7 cellular contexts compared by ENCODE assay signal in the genomic region with DNA sequence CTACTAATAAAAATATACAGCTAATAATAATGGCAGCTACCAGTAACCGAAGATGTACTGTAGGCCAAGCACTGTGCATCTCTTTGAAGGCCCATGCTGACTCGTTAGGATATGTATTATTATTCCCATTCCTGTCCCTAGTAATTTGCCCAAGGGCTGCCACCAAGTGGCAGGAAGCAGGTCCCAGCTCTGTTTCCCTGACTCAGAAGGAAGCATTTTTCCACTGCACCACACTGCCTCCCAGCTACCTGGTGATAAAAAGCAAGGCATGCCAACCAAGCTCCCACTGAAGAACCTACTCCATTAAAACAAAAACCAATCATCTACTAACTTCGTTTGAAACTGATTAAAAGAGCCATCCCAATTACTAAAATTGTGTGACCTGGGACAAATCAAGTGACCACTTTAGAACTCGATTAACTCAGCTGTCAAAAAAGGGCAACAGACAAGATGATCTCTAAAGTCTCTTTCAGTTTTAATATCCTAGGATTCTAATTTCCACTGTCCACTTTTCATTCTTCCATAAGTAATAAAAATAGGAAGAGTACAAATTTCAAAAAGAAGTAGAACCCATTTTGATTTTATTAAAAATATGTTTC. TPM values are rescaled to one million over a fixed set of nuclear protein-coding genes. Genes with fewer than 3 reads are reported as not detected.
A peak's percentile ranks its signal among the peaks of the same experiment; 100 is the strongest.
DNase-seq lines count a peak whose midpoint lies in the region; ATAC-seq and TF ChIP-seq lines count a peak whose summit lies in the region.

No MANE protein-coding gene starts in this region.

- H3K79me2 ChIP-seq in smooth muscle cell (ENCODE audit: low read depth): no peaks in the 10 kb centered on the region

- H3K9me3 ChIP-seq in smooth muscle cell (replicated peaks; ENCODE audit: low read depth): no peaks in the 10 kb centered on the region

- no peaks in the 10 kb centered on the region for H4K20me1 ChIP-seq in smooth muscle cell (ENCODE audit: low read depth)

- H3K27me3 ChIP-seq in smooth muscle cell (ENCODE audit: low read depth): no peaks in the 10 kb centered on the region

- in situ Hi-C loops in GM13976 (cut with MboI; ENCODE audit: low sequenced_read_pairs, unreplicated experiment): loop anchor here (5.0 kb wide), 1 partner anchor 230 kb away; no protein-coding TSS in a partner anchor

- 28% methylated on average over 4 of the region's 4 CpGs for WGBS in smooth muscle cell (ENCODE audit: low lambda C conversion rate)

- ATAC-seq in left ventricle myocardium superior: peak; percentile 89

- H3K9ac ChIP-seq in smooth muscle cell (ENCODE audit: low read depth): no peak overlapping the region

- H2AFZ ChIP-seq in smooth muscle cell (ENCODE audit: low read depth): no peak overlapping the region

- TF ChIP-seq CTCF in GM13976 (IDR thresholded peaks at IDR 0.05; ENCODE audit: borderline replicate concordance, control extremely low read depth, extremely low read depth, insufficient read depth, missing control alignments) (peak; percentile 55), WI38 (IDR thresholded peaks at IDR 0.05; ENCODE audit: low read depth, low read length) (peak; percentile 54), smooth muscle cell (IDR thresholded peaks at IDR 0.05; ENCODE audit: borderline replicate concordance, insufficient read depth, poor library complexity, severe bottlenecking) (peak; percentile 50)

- no peaks in the 10 kb centered on the region for H3F3A ChIP-seq in smooth muscle cell (ENCODE audit: low read depth)

- H3K27ac ChIP-seq in smooth muscle cell (ENCODE audit: low read depth): no peak overlapping the region

- no peak overlapping the region for H3K4me2 ChIP-seq in smooth muscle cell

- no peak for DNase-seq in GM13976 (ENCODE audit: low spot score)
- peak; percentile 44 for DNase-seq in NCI-H2029 (lab: John Stamatoyannopoulos, UW)
- DNase-seq in left ventricle myocardium superior: peak; percentile 51
- no peak for DNase-seq in smooth muscle cell (lab: John Stamatoyannopoulos, UW; ENCODE audit: unreplicated experiment)
- no peak for DNase-seq in effector CD8-positive, alpha-beta T cell (lab: John Stamatoyannopoulos, UW)
- no peak for DNase-seq in activated CD4-positive, CD25-positive, alpha-beta regulatory T cell treated with anti-CD3 and anti-CD28 coated beads, Interleukin-2, amount 50 U/mL, for 72 hours

- no peaks in the 10 kb centered on the region for H3K36me3 ChIP-seq in smooth muscle cell (ENCODE audit: low read depth)

- intact Hi-C loops in left ventricle myocardium superior (cut with micrococcal nuclease): loop anchor here (2.0 to 5.0 kb wide), 2 partner anchors 200 to 235 kb away; no protein-coding TSS in a partner anchor

- H3K4me3 ChIP-seq in WI38 (ENCODE audit: low read depth, low read length): no peak overlapping the region
- H3K4me3 ChIP-seq in smooth muscle cell: no peak overlapping the region

- no peaks in the 10 kb centered on the region for H3K4me1 ChIP-seq in smooth muscle cell (ENCODE audit: low read depth)

RNA-seq across cellular contexts. Expression of a gene that starts 24.3 kb away (rescaled TPM):
- 12.8 TPM for total RNA-seq in left ventricle myocardium superior
- total RNA-seq in smooth muscle cell: 29.9 and 38.7 TPM in 2 replicates
- 11.6 and 17.3 TPM in 2 replicates for polyA plus RNA-seq in smooth muscle cell

Comparison
In these comparisons a context has a peak if more than half of its experiments do, and no peak if none do; other contexts are left out.
1. DNase-seq: peak in NCI-H2029 (single experiment) and left ventricle myocardium superior (single experiment); none in GM13976 (single experiment), smooth muscle cell (single experiment), effector CD8-positive, alpha-beta T cell (single experiment) and activated CD4-positive, CD25-positive, alpha-beta regulatory T cell treated with anti-CD3 and anti-CD28 coated beads, Interleukin-2, amount 50 U/mL, for 72 hours (single experiment).
2. Peak in every context shown above with its lines, with median percentiles within 50 percentile points of each other: CTCF ChIP-seq.